Comparison of ENCODE assay signal across 18 cellular contexts in genomic region chr17:31902693-31903092, GRCh38. TPM values are rescaled to one million over a fixed set of nuclear protein-coding genes. Genes with fewer than 3 reads are reported as not detected.
DNase-seq lines count a peak whose midpoint lies in the region; ATAC-seq and TF ChIP-seq lines count a peak whose summit lies in the region.
"Had no signal": no experiment of that assay in that cellular context is flagged by ENCODE, and none has a peak within 500 bp of the region (broad histone marks: within the 10 kb centered on the region; RNA-seq: fewer than 3 reads in every experiment).

No MANE protein-coding gene starts in this region.

- no peak for DNase-seq in activated naive CD4-positive, alpha-beta T cell treated with anti-CD3 and anti-CD28 coated beads, Interleukin-2, amount 10 ng/mL, durations not matched to agents 7 days and 5 days
- no peak for DNase-seq in activated naive CD4-positive, alpha-beta T cell treated with anti-CD3 and anti-CD28 coated beads, Interleukin-2, amount 50 U/mL, for 16 hours
- DNase-seq in testis (no peak), islet precursor cell (no peak)
- DNase-seq: activated CD8-positive, alpha-beta memory T cell treated with anti-CD3 and anti-CD28 coated beads, Interleukin-2, amount 50 U/mL, for 4 hours; Caco-2; cerebellar nuclear complex; GF-D8; NCI-H1105; stimulated activated CD4-positive, alpha-beta T cell treated with anti-CD3 and anti-CD28 coated beads, Interleukin-4, amount 100 ng/mL, for 4 hours; thyroid gland had no signal

- TF ChIP-seq POLR2A in testis (IDR thresholded peaks at IDR 0.05) = no peak

- peaks cover 2% of the 10 kb centered on the region for H3K79me2 ChIP-seq in parathyroid adenoma

- H3K9ac ChIP-seq in parathyroid adenoma = no peak overlapping the region

- peaks cover 8% of the 10 kb centered on the region for H3K27me3 Mint-ChIP-seq in activated naive CD4-positive, alpha-beta T cell treated with anti-CD3 and anti-CD28 coated beads, Interleukin-2, amount 10 ng/mL, durations not matched to agents 7 days and 5 days
- H3K27me3 Mint-ChIP-seq in activated T-helper 17 cell treated with anti-CD3 and anti-CD28 coated beads, Interleukin-2, amount 50 U/mL, for 72 hours = no peaks in the 10 kb centered on the region

- H3K36me3 ChIP-seq in parathyroid adenoma (ENCODE audit: control insufficient read depth, insufficient read depth, low read length) = no peaks in the 10 kb centered on the region
- no peaks in the 10 kb centered on the region for H3K36me3 ChIP-seq in testis (ENCODE audit: low read depth, missing control alignments)

- peak overlapping the region; percentile 95 for H2AFZ ChIP-seq in parathyroid adenoma

- no peaks in the 10 kb centered on the region for H3K27me3 ChIP-seq in parathyroid adenoma (ENCODE audit: control insufficient read depth, insufficient read depth, low read length)
- no peaks in the 10 kb centered on the region for H3K27me3 ChIP-seq in testis
- H3K27me3 ChIP-seq: SJSA1, thyroid gland had no signal

- peak overlapping the region; percentile 64 for H3K27ac Mint-ChIP-seq in activated naive CD4-positive, alpha-beta T cell treated with anti-CD3 and anti-CD28 coated beads, Interleukin-2, amount 10 ng/mL, durations not matched to agents 7 days and 5 days
- H3K27ac Mint-ChIP-seq in activated T-helper 17 cell treated with anti-CD3 and anti-CD28 coated beads, Interleukin-2, amount 50 U/mL, for 72 hours = no peak overlapping the region
- H3K27ac Mint-ChIP-seq: IgD-negative memory B cell had no signal

- TF ChIP-seq CTCF in parathyroid adenoma (IDR thresholded peaks at IDR 0.05) (no peak), testis (IDR thresholded peaks at IDR 0.05) (no peak)

- H3K4me1 Mint-ChIP-seq in activated naive CD4-positive, alpha-beta T cell treated with anti-CD3 and anti-CD28 coated beads, Interleukin-2, amount 10 ng/mL, durations not matched to agents 7 days and 5 days = peaks cover 27% of the 10 kb centered on the region
- H3K4me1 Mint-ChIP-seq in activated T-helper 17 cell treated with anti-CD3 and anti-CD28 coated beads, Interleukin-2, amount 50 U/mL, for 72 hours = no peaks in the 10 kb centered on the region

- H3K36me3 Mint-ChIP-seq in activated naive CD4-positive, alpha-beta T cell treated with anti-CD3 and anti-CD28 coated beads, Interleukin-2, amount 10 ng/mL, durations not matched to agents 7 days and 5 days = peaks cover 3% of the 10 kb centered on the region
- no peaks in the 10 kb centered on the region for H3K36me3 Mint-ChIP-seq in activated T-helper 17 cell treated with anti-CD3 and anti-CD28 coated beads, Interleukin-2, amount 50 U/mL, for 72 hours (ENCODE audit: low read depth)
- H3K36me3 Mint-ChIP-seq: IgD-negative memory B cell had no signal

- H3K9me3 Mint-ChIP-seq in activated naive CD4-positive, alpha-beta T cell treated with anti-CD3 and anti-CD28 coated beads, Interleukin-2, amount 10 ng/mL, durations not matched to agents 7 days and 5 days = no peaks in the 10 kb centered on the region
- H3K9me3 Mint-ChIP-seq in activated T-helper 17 cell treated with anti-CD3 and anti-CD28 coated beads, Interleukin-2, amount 50 U/mL, for 72 hours = no peaks in the 10 kb centered on the region
- H3K9me3 Mint-ChIP-seq: IgD-negative memory B cell had no signal

- no peak overlapping the region for H3K27ac ChIP-seq in parathyroid adenoma
- H3K27ac ChIP-seq in testis = no peak overlapping the region
- H3K27ac ChIP-seq: epithelial cell of prostate, SJSA1, thyroid gland had no signal

- CTCF ChIA-PET in activated naive CD4-positive, alpha-beta T cell treated with anti-CD3 and anti-CD28 coated beads, Interleukin-2, amount 10 ng/mL, durations not matched to agents 7 days and 5 days (lab: Charles Lee) = interaction anchor here (1.1 kb wide), 1 partner anchor 15 kb away, joined by 3 read pairs; no protein-coding TSS in a partner anchor

- 64 to 74% methylated on average over 2 of the region's 2 CpGs for WGBS in testis, 2 donors

- no peak overlapping the region for H3K4me2 ChIP-seq in parathyroid adenoma (ENCODE audit: low read length)

- H3K4me3 Mint-ChIP-seq in activated naive CD4-positive, alpha-beta T cell treated with anti-CD3 and anti-CD28 coated beads, Interleukin-2, amount 10 ng/mL, durations not matched to agents 7 days and 5 days = no peak overlapping the region
- H3K4me3 Mint-ChIP-seq in activated T-helper 17 cell treated with anti-CD3 and anti-CD28 coated beads, Interleukin-2, amount 50 U/mL, for 72 hours = peak overlapping the region; percentile 47

- H3K9me3 ChIP-seq in parathyroid adenoma (ENCODE audit: control insufficient read depth, low read length) (no peaks in the 10 kb centered on the region), testis (no peaks in the 10 kb centered on the region)
- H3K9me3 ChIP-seq: Caco-2, SJSA1, thyroid gland had no signal

- H3K4me1 ChIP-seq in parathyroid adenoma (no peaks in the 10 kb centered on the region), testis (no peaks in the 10 kb centered on the region)

- no peak overlapping the region for H3K4me3 ChIP-seq in parathyroid adenoma (ENCODE audit: low read depth, low read length)
- H3K4me3 ChIP-seq in testis = no peak overlapping the region
- H3K4me3 ChIP-seq: thyroid gland had no signal

- intact Hi-C loops in testis (cut with DNase I; ENCODE audit: low total_unique reads) = no loop called here

- ATAC-seq in HG03280 (IDR thresholded peaks at IDR 0.05; ENCODE audit: unreplicated experiment) (peak; percentile 37), GM18498 (IDR thresholded peaks at IDR 0.05; ENCODE audit: unreplicated experiment) (no peak)
- no peak for ATAC-seq in activated T-helper 17 cell treated with anti-CD3 and anti-CD28 coated beads, Interleukin-2, amount 50 U/mL, for 72 hours (replicated peaks)

RNA-seq across cellular contexts. Expression of gene UTP6, which starts 1.2 kb away (rescaled TPM):
- total RNA-seq in activated T-helper 17 cell treated with anti-CD3 and anti-CD28 coated beads, Interleukin-2, amount 50 U/mL, for 72 hours = 100 to 1,000 TPM in 1 of 2 donors, 10 to 100 TPM in 1; 77.8 to 112 TPM
- 10 to 100 TPM; 45.0 to 46.5 TPM for total RNA-seq in testis
- 80.6 TPM for polyA plus RNA-seq in testis (ENCODE audit: insufficient read depth, low read depth, low replicate concordance)

RNA-seq across cellular contexts. Expression of gene SUZ12, which starts 34.1 kb away (rescaled TPM):
- 10 to 100 TPM; 41.4 to 52.5 TPM for total RNA-seq in activated T-helper 17 cell treated with anti-CD3 and anti-CD28 coated beads, Interleukin-2, amount 50 U/mL, for 72 hours
- total RNA-seq in testis = 10 to 100 TPM; 38.2 to 42.0 TPM
- polyA plus RNA-seq in testis (ENCODE audit: insufficient read depth, low read depth, low replicate concordance) = 31.1 TPM

RNA-seq across cellular contexts. Expression of gene COPRS, which starts 43.6 kb away (rescaled TPM):
- total RNA-seq in activated T-helper 17 cell treated with anti-CD3 and anti-CD28 coated beads, Interleukin-2, amount 50 U/mL, for 72 hours = 10 to 100 TPM; 29.5 to 41.6 TPM
- total RNA-seq in testis = 100 to 1,000 TPM; 138 to 142 TPM
- 485 TPM for polyA plus RNA-seq in testis (ENCODE audit: insufficient read depth, low read depth, low replicate concordance)
